In genomic region chr7:109351493-109351892, GRCh38 we compare ENCODE assay signal across 8 cellular contexts.
"Had no signal": no experiment of that assay in that cellular context is flagged by ENCODE, and none has a peak within 500 bp of the region (broad histone marks: within the 10 kb centered on the region; RNA-seq: fewer than 3 reads in every experiment).

No MANE protein-coding gene starts in this region.

- H3K4me3 ChIP-seq: K562 had no signal

- ATAC-seq: HepG2, K562 had no signal

- H3K4me3 Mint-ChIP-seq: IgD-negative memory B cell had no signal

- DNase-seq: IMR-90, KBM-7, KG1 had no signal

- H3K27ac Mint-ChIP-seq: IgD-negative memory B cell had no signal

- H3K27me3 Mint-ChIP-seq: IgD-negative memory B cell had no signal

- H3K27ac ChIP-seq: HL-60 had no signal

- FAIRE-seq: HepG2, HTR-8/SVneo, K562 had no signal

- H3K4me1 Mint-ChIP-seq: IgD-negative memory B cell had no signal
